Comparison of ENCODE assay signal across 1 cellular context in the genomic region with DNA sequence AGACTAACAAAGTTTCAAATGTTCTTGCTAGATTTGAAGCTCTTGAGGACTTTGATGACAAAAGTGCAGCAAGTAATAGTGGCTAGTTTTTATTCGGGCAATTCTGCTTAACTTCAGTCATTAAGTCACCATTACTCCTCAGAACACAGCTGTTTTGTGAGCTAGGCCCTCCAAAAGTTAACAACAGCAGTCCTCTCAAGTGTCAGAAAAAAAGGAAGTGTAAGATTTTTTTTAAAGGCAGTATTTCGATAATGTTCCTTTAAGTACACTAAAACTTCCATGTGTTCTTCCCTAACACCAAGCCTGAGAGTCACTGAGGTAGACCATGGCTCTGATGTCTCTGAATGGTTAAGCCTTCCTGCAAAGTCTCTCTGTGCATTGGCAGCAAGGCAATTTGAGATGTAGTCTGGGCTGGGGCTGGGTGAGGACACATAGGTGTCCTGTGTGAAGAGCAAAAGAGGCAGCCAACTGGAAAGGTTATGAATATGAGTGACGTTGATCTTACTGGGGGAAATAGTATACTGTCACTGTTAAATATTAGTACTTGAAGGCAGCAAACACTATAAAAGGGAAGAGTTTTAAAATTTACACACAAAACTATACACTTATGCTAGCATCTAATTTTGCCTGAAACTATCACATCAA.
A peak's percentile ranks its signal among the peaks of the same experiment; 100 is the strongest.
TF ChIP-seq lines count a peak whose summit lies in the region.

No MANE protein-coding gene starts in this region.

TF ChIP-seq in HEK293, 187 proteins besides CTCF, POLR2A, EP300 and RAD21:
- peak; percentile 89 for TF ChIP-seq ZNF214 (tag by site-specific recombination; IDR thresholded peaks at IDR 0.05; ENCODE audit: borderline replicate concordance)
- no peak for TF ChIP-seq ZNF558 (tag by site-specific recombination; IDR thresholded peaks at IDR 0.05)
- TF ChIP-seq ZNF785 (tag by site-specific recombination; IDR thresholded peaks at IDR 0.05): no peak
- TF ChIP-seq ZNF416 (tag by site-specific recombination; IDR thresholded peaks at IDR 0.05): no peak
